In genomic region chr9:95037789-95038521, GRCh38 we compare ENCODE assay signal across 16 cellular contexts.
DNase-seq lines count a peak whose midpoint lies in the region; ATAC-seq and TF ChIP-seq lines count a peak whose summit lies in the region.
"Had no signal": no experiment of that assay in that cellular context is flagged by ENCODE, and none has a peak within 500 bp of the region (broad histone marks: within the 10 kb centered on the region; RNA-seq: fewer than 3 reads in every experiment).

No MANE protein-coding gene starts in this region.

- no peak overlapping the region for H2BK5ac ChIP-seq in trophoblast cell (ENCODE audit: low read depth, low read length, poor library complexity)

- no peak overlapping the region for H2AFZ ChIP-seq in trophoblast cell (ENCODE audit: insufficient read depth, low read length, poor library complexity)

- ATAC-seq in foreskin keratinocyte (peak; percentile 91), HG02973 (IDR thresholded peaks at IDR 0.05; ENCODE audit: unreplicated experiment) (no peak)
- ATAC-seq: activated T-cell treated with anti-CD3 and anti-CD28 coated beads, Interleukin-2, amount 50 U/mL, for 4 hours; HepG2; stimulated activated effector memory CD8-positive, alpha-beta T cell treated with anti-CD3 and anti-CD28 coated beads, Interleukin-12 subunit alpha, Interleukin-12 subunit beta, amount 100 ng/mL, for 72 hours had no signal

- no peak overlapping the region for H4K8ac ChIP-seq in trophoblast cell (ENCODE audit: low read depth, low read length)

- intact Hi-C loops in cardiac septum (cut with DNase I) (no loop called here), uterus (cut with DNase I; ENCODE audit: low total_unique reads) (loop anchor here (10.0 kb wide), 1 partner anchor 87 kb away; no protein-coding TSS in a partner anchor)

- H3K27ac ChIP-seq in cardiac muscle cell, result peak overlapping the region; percentile 37
- H3K27ac ChIP-seq in foreskin keratinocyte, result peak overlapping the region; percentile 96
- peak overlapping the region; percentile 42 for H3K27ac ChIP-seq in trophoblast cell (ENCODE audit: low read depth, low read length)
- peak overlapping the region; percentile 48 to 100 for H3K27ac ChIP-seq in uterus

- DNase-seq in cardiac muscle cell (ENCODE audit: low read depth in 1 of 2, low spot score in 1 of 2), result no peak
- DNase-seq in cardiac septum (ENCODE audit: low spot score), result no peak
- DNase-seq in foreskin keratinocyte, result peak; percentile 88 to 96
- DNase-seq in trophoblast cell, result peak; percentile 41 to 80
- DNase-seq in uterus, result no peak
- DNase-seq in NCI-H524 treated with DMSO at 0.1 percent for 48 hours (lab: John Stamatoyannopoulos, UW), result no peak
- no peak for DNase-seq in stimulated activated naive CD4-positive, alpha-beta T cell (lab: John Stamatoyannopoulos, UW)
- DNase-seq: activated CD4-positive, alpha-beta T cell treated with anti-CD3 and anti-CD28 coated beads for 48 hours; activated T-cell treated with anti-CD3 and anti-CD28 coated beads, Interleukin-2, amount 50 U/mL, for 4 hours; cortex of kidney; NCI-H510A; stimulated activated CD4-positive, alpha-beta T cell treated with anti-CD3 and anti-CD28 coated beads, Interleukin-4, amount 100 ng/mL, for 4 hours; T-helper 2 cell had no signal

- no peaks in the 10 kb centered on the region for H3K79me2 ChIP-seq in trophoblast cell (ENCODE audit: control insufficient read depth, insufficient read depth, low read length, poor library complexity)

- no peak overlapping the region for H3K14ac ChIP-seq in trophoblast cell (ENCODE audit: low read length)

- H3K18ac ChIP-seq in trophoblast cell (ENCODE audit: low read length), result peak overlapping the region; percentile 16

- H3K36me3 ChIP-seq in cardiac muscle cell (peaks cover 5% of the 10 kb centered on the region), trophoblast cell (ENCODE audit: control insufficient read depth in 1 of 2, insufficient read depth in 2 of 2, low read length in 2 of 2) (peaks cover 0 to 2% of the 10 kb centered on the region in 2 experiments), uterus (no peaks in the 10 kb centered on the region)

- H3K4ac ChIP-seq in trophoblast cell (ENCODE audit: low read depth, low read length), result no peak overlapping the region

- peaks cover 16% of the 10 kb centered on the region for H3K4me1 ChIP-seq in cardiac muscle cell (ENCODE audit: low read depth)
- H3K4me1 ChIP-seq in foreskin keratinocyte, result peaks cover 38% of the 10 kb centered on the region
- peaks cover 8 to 14% of the 10 kb centered on the region in 2 experiments for H3K4me1 ChIP-seq in trophoblast cell (ENCODE audit: control insufficient read depth in 1 of 2, insufficient read depth in 2 of 2, low read length in 2 of 2)
- H3K4me1 ChIP-seq in uterus, result peaks cover 0 to 8% of the 10 kb centered on the region in 2 donors

- H2AK5ac ChIP-seq in trophoblast cell (ENCODE audit: low read length), result no peak overlapping the region

- no peak for TF ChIP-seq POLR2A in uterus (IDR thresholded peaks at IDR 0.05)

- H3K23ac ChIP-seq in trophoblast cell (ENCODE audit: low read length), result no peak overlapping the region

- TF ChIP-seq CTCF in cardiac muscle cell (IDR thresholded peaks at IDR 0.05; ENCODE audit: low read depth, low read length) (no peak), foreskin keratinocyte (conservative IDR thresholded peaks at IDR 0.05) (no peak), uterus (IDR thresholded peaks at IDR 0.05) (no peak)

- no CpG with 5 or more reads among the region's 7 CpGs for WGBS in trophoblast cell (ENCODE audit: extremely low coverage, insufficient coverage, insufficient read length)

- peaks cover 4% of the 10 kb centered on the region for H3K79me1 ChIP-seq in trophoblast cell (ENCODE audit: low read length)

- H2BK120ac ChIP-seq in trophoblast cell (ENCODE audit: insufficient read depth, low read length, poor library complexity), result no peak overlapping the region

- H4K12ac ChIP-seq in trophoblast cell (ENCODE audit: low read depth, low read length), result no peak overlapping the region

- no peaks in the 10 kb centered on the region for H3K27me3 ChIP-seq in cardiac muscle cell
- no peaks in the 10 kb centered on the region for H3K27me3 ChIP-seq in foreskin keratinocyte
- H3K27me3 ChIP-seq in trophoblast cell (ENCODE audit: insufficient read depth, low read length), result no peaks in the 10 kb centered on the region
- no peaks in the 10 kb centered on the region for H3K27me3 ChIP-seq in uterus

- H3K9me3 ChIP-seq in cardiac muscle cell (ENCODE audit: low read depth), result no peaks in the 10 kb centered on the region
- H3K9me3 ChIP-seq in trophoblast cell (ENCODE audit: insufficient read depth, low read depth, low read length), result no peaks in the 10 kb centered on the region
- no peaks in the 10 kb centered on the region for H3K9me3 ChIP-seq in uterus

- peak overlapping the region; percentile 4 for H2BK12ac ChIP-seq in trophoblast cell (ENCODE audit: low read length)

- H3K4me2 ChIP-seq in trophoblast cell (ENCODE audit: low read length), result peak overlapping the region; percentile 18

- H3K4me3 ChIP-seq in cardiac muscle cell, result no peak overlapping the region
- no peak overlapping the region for H3K4me3 ChIP-seq in trophoblast cell (ENCODE audit: low read depth, low read length)
- H3K4me3 ChIP-seq in uterus, result no peak overlapping the region

- no peak overlapping the region for H3K9ac ChIP-seq in trophoblast cell (ENCODE audit: low read length)

- peak overlapping the region; percentile 1 for H4K91ac ChIP-seq in trophoblast cell (ENCODE audit: low read depth, low read length)

Comparison
In these comparisons a context has a peak if more than half of its experiments do, and no peak if none do; other contexts are left out.
1. DNase-seq: peak in foreskin keratinocyte (2 of 2) and trophoblast cell (2 of 2); none in cardiac muscle cell (0 of 2), cardiac septum (single experiment), uterus (0 of 2), NCI-H524 treated with DMSO at 0.1 percent for 48 hours (single experiment) and stimulated activated naive CD4-positive, alpha-beta T cell (0 of 6).
2. H3K27ac ChIP-seq: peak in every context shown above with its lines; median percentile 96 in foreskin keratinocyte; 74 in uterus; 42 in trophoblast cell; 37 in cardiac muscle cell.